Comparison of ENCODE assay signal across 5 cellular contexts in genomic region chr1:201478666-201479065, GRCh38. TPM values are rescaled to one million over a fixed set of nuclear protein-coding genes. Genes with fewer than 3 reads are reported as not detected.
"Had no signal": no experiment of that assay in that cellular context is flagged by ENCODE, and none has a peak within 500 bp of the region (broad histone marks: within the 10 kb centered on the region; RNA-seq: fewer than 3 reads in every experiment).

No MANE protein-coding gene starts in this region.

RNA-seq across cellular contexts. Expression of gene PHLDA3, which starts 9.7 kb away (rescaled TPM):
- total RNA-seq: OCI-LY7 had no signal

RNA-seq across cellular contexts. Expression of gene TNNI1, which starts 57.1 kb away (rescaled TPM):
- total RNA-seq: MCF 10A, NCI-H460, PC-9, SK-MEL-5 had no signal
